In genomic region chr19:1862068-1862423, GRCh38 we compare ENCODE assay signal across 8 cellular contexts. TPM values are rescaled to one million over a fixed set of nuclear protein-coding genes. Genes with fewer than 3 reads are reported as not detected.
A peak's percentile ranks its signal among the peaks of the same experiment; 100 is the strongest.
DNase-seq lines count a peak whose midpoint lies in the region; TF ChIP-seq lines count a peak whose summit lies in the region.

No MANE protein-coding gene starts in this region.

- intact Hi-C loops in Calu3 (cut with micrococcal nuclease; ENCODE audit: unreplicated experiment) = no loop called here
- intact Hi-C loops in OCI-LY7 (cut with micrococcal nuclease; ENCODE audit: unreplicated experiment) = no loop called here

- no peak overlapping the region for H4K8ac ChIP-seq in trophoblast cell (ENCODE audit: low read depth, low read length)

- no peak overlapping the region for H3K18ac ChIP-seq in trophoblast cell (ENCODE audit: low read length)

- H3K9me2 ChIP-seq in OCI-LY7 (ENCODE audit: insufficient read depth, low read length) = no peaks in the 10 kb centered on the region

- H3K4me1 ChIP-seq in OCI-LY7 (ENCODE audit: insufficient read depth, low read length, poor library complexity, severe bottlenecking) (peaks cover 55% of the 10 kb centered on the region), trophoblast cell (ENCODE audit: control insufficient read depth in 1 of 2, insufficient read depth in 2 of 2, low read length in 2 of 2) (peaks cover 22 to 29% of the 10 kb centered on the region in 2 experiments)

- no peak overlapping the region for H2AK5ac ChIP-seq in trophoblast cell (ENCODE audit: low read length)

- no peaks in the 10 kb centered on the region for H3K4me1 Mint-ChIP-seq in Calu3 (ENCODE audit: low read depth, unreplicated experiment)

- H3K36me3 ChIP-seq in OCI-LY7 (ENCODE audit: insufficient read depth, low read length) (peaks cover 11% of the 10 kb centered on the region; the same call in 1 of the 2 replicates), trophoblast cell (ENCODE audit: control insufficient read depth in 1 of 2, insufficient read depth in 2 of 2, low read length in 2 of 2) (no peaks in the 10 kb centered on the region)

- no peaks in the 10 kb centered on the region for H3K9me3 Mint-ChIP-seq in Calu3 (ENCODE audit: low read depth, unreplicated experiment)

- in situ Hi-C loops in KBM-7 (cut with MboI; ENCODE audit: low pct_unique_long_range_greater_than_20kb, low sequenced_read_pairs) = no loop called here

- H4K12ac ChIP-seq in trophoblast cell (ENCODE audit: low read depth, low read length) = no peak overlapping the region

- no peaks in the 10 kb centered on the region for H3K27me3 Mint-ChIP-seq in Calu3 (ENCODE audit: unreplicated experiment)

- H3K4me3 ChIP-seq in OCI-LY7 (ENCODE audit: low read depth, low read length, poor library complexity, severe bottlenecking) (peak overlapping the region; percentile 97), trophoblast cell (ENCODE audit: low read depth, low read length) (peak overlapping the region; percentile 84)

- H3K14ac ChIP-seq in trophoblast cell (ENCODE audit: low read length) = no peak overlapping the region

- H2AFZ ChIP-seq in OCI-LY7 (ENCODE audit: low read length) = no peak overlapping the region
- no peak overlapping the region for H2AFZ ChIP-seq in trophoblast cell (ENCODE audit: insufficient read depth, low read length, poor library complexity)

- H2BK120ac ChIP-seq in trophoblast cell (ENCODE audit: insufficient read depth, low read length, poor library complexity) = no peak overlapping the region

- H3K4me3 Mint-ChIP-seq in Calu3 (ENCODE audit: low read depth, unreplicated experiment) = peak overlapping the region; percentile 83

- no peak overlapping the region for H2BK12ac ChIP-seq in trophoblast cell (ENCODE audit: low read length)

- DNase-seq in Calu3 = no peak
- no peak for DNase-seq in OCI-LY7 (ENCODE audit: low spot score)
- no peak for DNase-seq in epithelial cell of prostate (ENCODE audit: low read depth, low spot score)
- no peak for DNase-seq in trophoblast cell
- DNase-seq in occipital lobe (lab: John Stamatoyannopoulos, UW) = no peak
- DNase-seq in AG08396 (ENCODE audit: low spot score) = no peak
- DNase-seq in KBM-7 = no peak
- no peak for DNase-seq in NCI-H1930 (lab: John Stamatoyannopoulos, UW)

- no peak overlapping the region for H3K23ac ChIP-seq in trophoblast cell (ENCODE audit: low read length)

- H4K20me1 ChIP-seq in OCI-LY7 (ENCODE audit: insufficient read depth, low read length) = peaks cover 23% of the 10 kb centered on the region

- H4K91ac ChIP-seq in trophoblast cell (ENCODE audit: low read depth, low read length) = no peak overlapping the region

- H3K9ac ChIP-seq in trophoblast cell (ENCODE audit: low read length) = peak overlapping the region; percentile 36

- CTCF ChIA-PET in Calu3 (lab: Charles Lee) = no interaction called here
- CTCF ChIA-PET in OCI-LY7 (lab: Charles Lee; ENCODE audit: unreplicated experiment) = no interaction called here

- BruUV-seq in Calu3 (replicated peaks; lab: Mats Ljungman, UMichigan) = no TSS peak
- TSS peak; percentile 52 for BruUV-seq in OCI-LY7 (replicated peaks; lab: Mats Ljungman, UMichigan)

- H2BK5ac ChIP-seq in trophoblast cell (ENCODE audit: low read depth, low read length, poor library complexity) = no peak overlapping the region

- TF ChIP-seq CTCF in Calu3 (IDR thresholded peaks at IDR 0.05; ENCODE audit: unreplicated experiment) = no peak
- no peak for TF ChIP-seq CTCF in OCI-LY7 (conservative IDR thresholded peaks at IDR 0.05; ENCODE audit: low read length)

- peaks cover 12% of the 10 kb centered on the region for H3K79me1 ChIP-seq in trophoblast cell (ENCODE audit: low read length)

- WGBS in trophoblast cell (ENCODE audit: extremely low coverage, insufficient coverage, insufficient read length) = no CpG with 5 or more reads among the region's 21 CpGs

- peaks cover 53% of the 10 kb centered on the region for H3K79me2 ChIP-seq in OCI-LY7 (ENCODE audit: insufficient read depth, low read depth, low read length)
- H3K79me2 ChIP-seq in trophoblast cell (ENCODE audit: control insufficient read depth, insufficient read depth, low read length, poor library complexity) = peaks cover 9% of the 10 kb centered on the region

- POLR2A ChIA-PET in OCI-LY7 (lab: Charles Lee) = no interaction called here

- H3K4ac ChIP-seq in trophoblast cell (ENCODE audit: low read depth, low read length) = peak overlapping the region; percentile 17

- H3K27me3 ChIP-seq in trophoblast cell (ENCODE audit: insufficient read depth, low read length) = peaks cover 10% of the 10 kb centered on the region

- H3K4me2 ChIP-seq in OCI-LY7 (ENCODE audit: low read length) (peak overlapping the region; percentile 98), trophoblast cell (ENCODE audit: low read length) (peak overlapping the region; percentile 94)

- peaks cover 36% of the 10 kb centered on the region for H3K36me3 Mint-ChIP-seq in Calu3 (ENCODE audit: insufficient read depth, unreplicated experiment)

- H3K27ac ChIP-seq in OCI-LY7 (ENCODE audit: low read depth, low read length, poor library complexity, severe bottlenecking) = peak overlapping the region; percentile 68
- H3K27ac ChIP-seq in epithelial cell of prostate = peak overlapping the region; percentile 81
- H3K27ac ChIP-seq in trophoblast cell (ENCODE audit: low read depth, low read length) = no peak overlapping the region

- H3K27ac Mint-ChIP-seq in Calu3 (ENCODE audit: unreplicated experiment) = peak overlapping the region; percentile 86

- H3K9me3 ChIP-seq in OCI-LY7 (ENCODE audit: low read length) (no peaks in the 10 kb centered on the region), trophoblast cell (ENCODE audit: insufficient read depth, low read depth, low read length) (no peaks in the 10 kb centered on the region)

RNA-seq across cellular contexts. Expression of gene KLF16, which starts 1.3 kb away (rescaled TPM):
- 32.3 and 39.0 TPM in 2 replicates for total RNA-seq in Calu3 (2022)
- 9.4 and 9.6 TPM in 2 replicates for total RNA-seq in OCI-LY7 (2014; rRNA removed; shearing (Covaris generic))
- total RNA-seq in OCI-LY7 (2022) = 39.1 and 44.4 TPM in 2 replicates
- polyA plus RNA-seq in trophoblast cell (2013) = 18.5 and 21.1 TPM in 2 replicates
- total RNA-seq in occipital lobe = 3.3 TPM

RNA-seq across cellular contexts. Expression of gene REXO1, which starts 13.8 kb away (rescaled TPM):
- total RNA-seq in Calu3 (2022) = 34.1 and 39.5 TPM in 2 replicates
- 13.9 and 24.0 TPM in 2 replicates for total RNA-seq in OCI-LY7 (2014; rRNA removed; shearing (Covaris generic))
- total RNA-seq in OCI-LY7 (2022) = 52.8 and 54.9 TPM in 2 replicates
- 24.5 and 26.8 TPM in 2 replicates for polyA plus RNA-seq in trophoblast cell (2013)
- total RNA-seq in occipital lobe = 2.8 TPM

RNA-seq across cellular contexts. Expression of gene ABHD17A, which starts 23.2 kb away (rescaled TPM):
- total RNA-seq in Calu3 (2022) (35.2 and 36.9 TPM in 2 replicates), OCI-LY7 (2022) (64.2 and 71.3 TPM in 2 replicates), occipital lobe (50.5 TPM)
- 98.7 and 130 TPM in 2 replicates for total RNA-seq in OCI-LY7 (2014; rRNA removed; shearing (Covaris generic))
- 55.3 and 58.0 TPM in 2 replicates for polyA plus RNA-seq in trophoblast cell (2013)

RNA-seq across cellular contexts. Expression of gene ADAT3, which starts 43.2 kb away (rescaled TPM):
- total RNA-seq in Calu3 (2022) = 6.7 TPM in 2 replicates
- total RNA-seq in OCI-LY7 (2014; rRNA removed; shearing (Covaris generic)) = 5.6 and 7.9 TPM in 2 replicates
- 13.1 and 16.4 TPM in 2 replicates for total RNA-seq in OCI-LY7 (2022)
- polyA plus RNA-seq in trophoblast cell (2013) = 10.9 and 12.1 TPM in 2 replicates
- 1.2 TPM for total RNA-seq in occipital lobe

RNA-seq across cellular contexts. Expression of gene SCAMP4, which starts 43.2 kb away (rescaled TPM):
- 64.2 and 80.5 TPM in 2 replicates for total RNA-seq in Calu3 (2022)
- 13.4 and 21.3 TPM in 2 replicates for total RNA-seq in OCI-LY7 (2014; rRNA removed; shearing (Covaris generic))
- 46.4 and 49.9 TPM in 2 replicates for total RNA-seq in OCI-LY7 (2022)
- polyA plus RNA-seq in trophoblast cell (2013) = 70.2 and 70.3 TPM in 2 replicates
- total RNA-seq in occipital lobe = 11.1 TPM
